In genomic region chrY:7555001-7555400, GRCh38 we compare ENCODE assay signal across 20 cellular contexts.
"Had no signal": no experiment of that assay in that cellular context is flagged by ENCODE, and none has a peak within 500 bp of the region (broad histone marks: within the 10 kb centered on the region; RNA-seq: fewer than 3 reads in every experiment).

No MANE protein-coding gene starts in this region.

- H3K36me3 Mint-ChIP-seq: activated CD8-positive, alpha-beta memory T cell treated with anti-CD3 and anti-CD28 coated beads, Interleukin-2, amount 10 ng/mL, durations not matched to agents 7 days and 5 days; natural killer cell treated with Interleukin-12 subunit alpha and Interleukin-12 subunit beta and Interleukin-15 and Interleukin-18, amount 100 ng/mL, for 72 hours had no signal

- H3K4me3 Mint-ChIP-seq: activated B cell treated with CpG ODN at 0.5 μM for 24 hours; activated CD4-positive, alpha-beta T cell treated with anti-CD3 and anti-CD28 coated beads for 36 hours; activated CD8-positive, alpha-beta memory T cell treated with anti-CD3 and anti-CD28 coated beads, Interleukin-2, amount 10 ng/mL, durations not matched to agents 7 days and 5 days; activated CD8-positive, alpha-beta T cell treated with anti-CD3 and anti-CD28 coated beads, Interleukin-2, amount 10 ng/mL, durations not matched to agents 7 days and 5 days; activated naive CD4-positive, alpha-beta T cell treated with anti-CD3 and anti-CD28 coated beads for 36 hours; central memory CD8-positive, alpha-beta T cell; dendritic cell treated with granulocyte-macrophage colony-stimulating factor and Interleukin-4, amounts not matched to agents 40 ng/mL and 50 ng/mL, for 4 days; endodermal cell; natural killer cell treated with Interleukin-12 subunit alpha and Interleukin-12 subunit beta and Interleukin-15 and Interleukin-18, amount 100 ng/mL, for 72 hours; T-helper 2 cell treated with Interferon-gamma antibody and Interleukin-4, amounts not matched to agents 5 μg/mL and 100 μg/mL, for 36 hours had no signal

- H3K27me3 Mint-ChIP-seq: activated B cell treated with CpG ODN at 0.5 μM for 24 hours; activated CD8-positive, alpha-beta memory T cell treated with anti-CD3 and anti-CD28 coated beads, Interleukin-2, amount 10 ng/mL, durations not matched to agents 7 days and 5 days; natural killer cell treated with Interleukin-12 subunit alpha and Interleukin-12 subunit beta and Interleukin-15 and Interleukin-18, amount 100 ng/mL, for 72 hours had no signal

- H3K27ac Mint-ChIP-seq: activated B cell treated with CpG ODN at 0.5 μM for 24 hours; activated CD4-positive, alpha-beta T cell treated with anti-CD3 and anti-CD28 coated beads for 36 hours; activated CD8-positive, alpha-beta memory T cell treated with anti-CD3 and anti-CD28 coated beads, Interleukin-2, amount 10 ng/mL, durations not matched to agents 7 days and 5 days; activated CD8-positive, alpha-beta T cell treated with anti-CD3 and anti-CD28 coated beads, Interleukin-2, amount 10 ng/mL, durations not matched to agents 7 days and 5 days; activated naive CD4-positive, alpha-beta T cell treated with anti-CD3 and anti-CD28 coated beads for 36 hours; dendritic cell treated with granulocyte-macrophage colony-stimulating factor and Interleukin-4, amounts not matched to agents 40 ng/mL and 50 ng/mL, for 4 days; endodermal cell; natural killer cell treated with Interleukin-12 subunit alpha and Interleukin-12 subunit beta and Interleukin-15 and Interleukin-18, amount 100 ng/mL, for 72 hours; T-helper 2 cell treated with Interferon-gamma antibody and Interleukin-4, amounts not matched to agents 5 μg/mL and 100 μg/mL, for 36 hours had no signal

- H3K9me3 Mint-ChIP-seq: activated B cell treated with CpG ODN at 0.5 μM for 24 hours; endodermal cell; natural killer cell treated with Interleukin-12 subunit alpha and Interleukin-12 subunit beta and Interleukin-15 and Interleukin-18, amount 100 ng/mL, for 72 hours; T-helper 2 cell treated with Interferon-gamma antibody and Interleukin-4, amounts not matched to agents 5 μg/mL and 100 μg/mL, for 36 hours had no signal

- FAIRE-seq: bronchial epithelial cell, keratinocyte had no signal

- DNase-seq: activated B cell treated with CpG ODN at 0.5 μM for 24 hours; activated CD4-positive, alpha-beta T cell treated with anti-CD3 and anti-CD28 coated beads for 36 hours; activated CD8-positive, alpha-beta memory T cell treated with anti-CD3 and anti-CD28 coated beads, Interleukin-2, amount 10 ng/mL, durations not matched to agents 7 days and 5 days; activated CD8-positive, alpha-beta T cell treated with anti-CD3 and anti-CD28 coated beads, Interleukin-2, amount 10 ng/mL, durations not matched to agents 7 days and 5 days; activated effector memory CD4-positive, alpha-beta T cell treated with anti-CD3 and anti-CD28 coated beads, Interleukin-2, amount 50 U/mL, for 16 hours; activated naive CD4-positive, alpha-beta T cell treated with anti-CD3 and anti-CD28 coated beads for 36 hours; endodermal cell; foreskin melanocyte; left cardiac atrium; midbrain; spleen; stimulated activated naive CD4-positive, alpha-beta T cell treated with Interleukin-2 at 50 U/mL for 16 hours; T-helper 1 cell had no signal

- H3K4me1 Mint-ChIP-seq: activated B cell treated with CpG ODN at 0.5 μM for 24 hours; activated CD4-positive, alpha-beta T cell treated with anti-CD3 and anti-CD28 coated beads for 36 hours; activated CD8-positive, alpha-beta memory T cell treated with anti-CD3 and anti-CD28 coated beads, Interleukin-2, amount 10 ng/mL, durations not matched to agents 7 days and 5 days; central memory CD8-positive, alpha-beta T cell; endodermal cell had no signal

- ATAC-seq: activated CD4-positive, alpha-beta T cell treated with anti-CD3 and anti-CD28 coated beads for 36 hours; activated CD8-positive, alpha-beta memory T cell treated with anti-CD3 and anti-CD28 coated beads, Interleukin-2, amount 10 ng/mL, durations not matched to agents 7 days and 5 days; activated CD8-positive, alpha-beta T cell treated with anti-CD3 and anti-CD28 coated beads, Interleukin-2, amount 10 ng/mL, durations not matched to agents 7 days and 5 days; esophagus mucosa; left cardiac atrium; natural killer cell treated with Interleukin-12 subunit alpha and Interleukin-12 subunit beta and Interleukin-15 and Interleukin-18, amount 100 ng/mL, for 72 hours had no signal
